ENCODE assay signal across 9 cellular contexts in genomic region chr3:46496745-46497555, GRCh38. TPM values are rescaled to one million over a fixed set of nuclear protein-coding genes. Genes with fewer than 3 reads are reported as not detected.
DNase-seq lines count a peak whose midpoint lies in the region; ATAC-seq lines count a peak whose summit lies in the region.
"Had no signal": no experiment of that assay in that cellular context is flagged by ENCODE, and none has a peak within 500 bp of the region (broad histone marks: within the 10 kb centered on the region; RNA-seq: fewer than 3 reads in every experiment).

No MANE protein-coding gene starts in this region.

- ATAC-seq in T-helper 17 cell: peak; percentile 66
- ATAC-seq in HG02970 (IDR thresholded peaks at IDR 0.05; ENCODE audit: low FRiP score, unreplicated experiment): no peak

- H3K4me3 Mint-ChIP-seq in T-helper 2 cell treated with Interferon-gamma antibody and Interleukin-4, amounts not matched to agents 5 μg/mL and 100 μg/mL, for 36 hours: no peak overlapping the region
- no peak overlapping the region for H3K4me3 Mint-ChIP-seq in T-helper 17 cell
- H3K4me3 Mint-ChIP-seq: stimulated activated naive CD8-positive, alpha-beta T cell treated with anti-CD3 and anti-CD28 coated beads, Interleukin-15, Interleukin-2, amounts not matched to agents 100 ng/mL and 50 ng/mL, for 24 hours had no signal

- peaks cover 3% of the 10 kb centered on the region for H3K4me1 Mint-ChIP-seq in T-helper 2 cell treated with Interferon-gamma antibody and Interleukin-4, amounts not matched to agents 5 μg/mL and 100 μg/mL, for 36 hours (ENCODE audit: low read depth)
- peaks cover under 1% of the 10 kb centered on the region for H3K4me1 Mint-ChIP-seq in T-helper 17 cell

- H3K9me3 ChIP-seq in T-helper 17 cell (ENCODE audit: control insufficient read depth, low read length, poor library complexity, severe bottlenecking): no peaks in the 10 kb centered on the region

- no peaks in the 10 kb centered on the region for H3K9me3 Mint-ChIP-seq in T-helper 2 cell treated with Interferon-gamma antibody and Interleukin-4, amounts not matched to agents 5 μg/mL and 100 μg/mL, for 36 hours
- H3K9me3 Mint-ChIP-seq: stimulated activated naive CD8-positive, alpha-beta T cell treated with anti-CD3 and anti-CD28 coated beads, Interleukin-15, Interleukin-2, amounts not matched to agents 100 ng/mL and 50 ng/mL, for 24 hours had no signal

- peak in 4 of 5 experiments; percentile 4 to 47 (median 28) for DNase-seq in T-helper 2 cell
- no peak for DNase-seq in T-helper 2 cell treated with Interferon-gamma antibody and Interleukin-4, amounts not matched to agents 5 μg/mL and 100 μg/mL, for 36 hours (ENCODE audit: low spot score)
- peak in 2 of 3 donors; percentile 25 to 41 for DNase-seq in T-helper 17 cell
- DNase-seq in dermis blood vessel endothelial cell: peak; percentile 62
- DNase-seq in stimulated activated CD4-positive, alpha-beta T cell treated with anti-CD3 and anti-CD28 coated beads, Interleukin-2, amount 100 ng/mL, for 4 hours (ENCODE audit: low read depth): peak; percentile 17
- DNase-seq in NCI-H2196 treated with DMSO at 0.1 percent for 48 hours (lab: John Stamatoyannopoulos, UW; ENCODE audit: unreplicated experiment): no peak
- DNase-seq in MV-4-11 (lab: John Stamatoyannopoulos, UW): no peak

- H3K27me3 Mint-ChIP-seq in T-helper 2 cell treated with Interferon-gamma antibody and Interleukin-4, amounts not matched to agents 5 μg/mL and 100 μg/mL, for 36 hours (ENCODE audit: low read depth): peaks cover under 1% of the 10 kb centered on the region
- H3K27me3 Mint-ChIP-seq in T-helper 17 cell: peaks cover 12% of the 10 kb centered on the region
- H3K27me3 Mint-ChIP-seq: stimulated activated naive CD8-positive, alpha-beta T cell treated with anti-CD3 and anti-CD28 coated beads, Interleukin-15, Interleukin-2, amounts not matched to agents 100 ng/mL and 50 ng/mL, for 24 hours had no signal

- H3K36me3 Mint-ChIP-seq in T-helper 2 cell treated with Interferon-gamma antibody and Interleukin-4, amounts not matched to agents 5 μg/mL and 100 μg/mL, for 36 hours (ENCODE audit: low read depth): no peaks in the 10 kb centered on the region
- H3K36me3 Mint-ChIP-seq in T-helper 17 cell (ENCODE audit: low read depth): no peaks in the 10 kb centered on the region

- no peak overlapping the region for H3K27ac Mint-ChIP-seq in T-helper 2 cell treated with Interferon-gamma antibody and Interleukin-4, amounts not matched to agents 5 μg/mL and 100 μg/mL, for 36 hours
- no peak overlapping the region for H3K27ac Mint-ChIP-seq in T-helper 17 cell
- H3K27ac Mint-ChIP-seq: stimulated activated naive CD8-positive, alpha-beta T cell treated with anti-CD3 and anti-CD28 coated beads, Interleukin-15, Interleukin-2, amounts not matched to agents 100 ng/mL and 50 ng/mL, for 24 hours had no signal

RNA-seq across cellular contexts. Expression of gene RTP3, which starts 0.8 kb away (rescaled TPM):
- total RNA-seq in T-helper 17 cell (not detected), dermis blood vessel endothelial cell (not detected in 2 replicates)

RNA-seq across cellular contexts. Expression of gene LTF, which starts 32.2 kb away (rescaled TPM):
- total RNA-seq in T-helper 17 cell (not detected), dermis blood vessel endothelial cell (0.51 and 0.93 TPM in 2 replicates)

Comparison
In these comparisons a context has a peak if more than half of its experiments do, and no peak if none do; other contexts are left out.
1. DNase-seq: peak in T-helper 2 cell (4 of 5), T-helper 17 cell (2 of 3), dermis blood vessel endothelial cell (single experiment) and stimulated activated CD4-positive, alpha-beta T cell treated with anti-CD3 and anti-CD28 coated beads, Interleukin-2, amount 100 ng/mL, for 4 hours (single experiment); none in T-helper 2 cell treated with Interferon-gamma antibody and Interleukin-4, amounts not matched to agents 5 μg/mL and 100 μg/mL, for 36 hours (single experiment), NCI-H2196 treated with DMSO at 0.1 percent for 48 hours (single experiment) and MV-4-11 (single experiment).